Comparison of ENCODE assay signal across 22 cellular contexts in genomic region chr2:30645745-30646119, GRCh38.
"Had no signal": no experiment of that assay in that cellular context is flagged by ENCODE, and none has a peak within 500 bp of the region (broad histone marks: within the 10 kb centered on the region; RNA-seq: fewer than 3 reads in every experiment).

No MANE protein-coding gene starts in this region.

- H3K4me1 Mint-ChIP-seq: activated CD4-positive, alpha-beta T cell treated with anti-CD3 and anti-CD28 coated beads for 36 hours; central memory CD8-positive, alpha-beta T cell had no signal

- H3K4me3 ChIP-seq: esophagus muscularis mucosa, heart right ventricle, lower lobe of right lung, tibial nerve had no signal

- H3K9me3 ChIP-seq: esophagus muscularis mucosa, heart right ventricle, lower lobe of right lung, tibial nerve had no signal

- ATAC-seq: activated CD4-positive, alpha-beta T cell treated with anti-CD3 and anti-CD28 coated beads for 36 hours; activated T-cell treated with anti-CD3 and anti-CD28 coated beads, Interleukin-2, amount 50 U/mL, for 72 hours; foreskin keratinocyte; heart right ventricle; left lobe of liver; lower lobe of right lung; right cardiac atrium had no signal

- DNase-seq: activated CD4-positive, alpha-beta T cell treated with anti-CD3 and anti-CD28 coated beads for 36 hours; activated CD4-positive, CD25-positive, alpha-beta regulatory T cell; activated naive CD4-positive, alpha-beta T cell; activated T-cell treated with anti-CD3 and anti-CD28 coated beads for 4 hours; activated T-cell treated with anti-CD3 and anti-CD28 coated beads, Interleukin-2, amount 50 U/mL, for 72 hours; anterior cingulate cortex; endodermal cell; foreskin keratinocyte; heart right ventricle; lower lobe of right lung; right cardiac atrium; stimulated activated CD4-positive, alpha-beta T cell treated with anti-CD3 and anti-CD28 coated beads, Interleukin-2, amount 100 ng/mL, for 48 hours; stimulated activated naive CD4-positive, alpha-beta T cell treated with Interleukin-2 at 50 U/mL for 16 hours had no signal

- H3K9me3 Mint-ChIP-seq: activated T-cell treated with anti-CD3 and anti-CD28 coated beads, Interleukin-2, amount 50 U/mL, for 72 hours; central memory CD8-positive, alpha-beta T cell; dendritic cell treated with granulocyte-macrophage colony-stimulating factor and Interleukin-4, amounts not matched to agents 40 ng/mL and 50 ng/mL, for 4 days; endodermal cell; nephron; T-helper 2 cell treated with Interferon-gamma antibody and Interleukin-4, amounts not matched to agents 5 μg/mL and 100 μg/mL, for 36 hours had no signal

- H3K27me3 ChIP-seq: esophagus muscularis mucosa, foreskin keratinocyte, heart right ventricle, tibial nerve had no signal

- H3K27ac ChIP-seq: esophagus muscularis mucosa, foreskin keratinocyte, heart right ventricle, lower lobe of right lung, parathyroid adenoma, tibial nerve had no signal

- H3K27me3 Mint-ChIP-seq: activated CD4-positive, alpha-beta T cell treated with anti-CD3 and anti-CD28 coated beads for 36 hours; activated naive CD8-positive, alpha-beta T cell; central memory CD8-positive, alpha-beta T cell; dendritic cell treated with granulocyte-macrophage colony-stimulating factor and Interleukin-4, amounts not matched to agents 40 ng/mL and 50 ng/mL, for 4 days had no signal

- H3K4me1 ChIP-seq: foreskin keratinocyte, lower lobe of right lung, parathyroid adenoma, tibial nerve had no signal

- H3K4me3 Mint-ChIP-seq: activated CD4-positive, alpha-beta T cell treated with anti-CD3 and anti-CD28 coated beads for 36 hours; activated naive CD8-positive, alpha-beta T cell; activated T-cell treated with anti-CD3 and anti-CD28 coated beads, Interleukin-2, amount 50 U/mL, for 72 hours; central memory CD8-positive, alpha-beta T cell; dendritic cell treated with granulocyte-macrophage colony-stimulating factor and Interleukin-4, amounts not matched to agents 40 ng/mL and 50 ng/mL, for 4 days; endodermal cell; nephron; T-helper 2 cell treated with Interferon-gamma antibody and Interleukin-4, amounts not matched to agents 5 μg/mL and 100 μg/mL, for 36 hours had no signal

- H3K27ac Mint-ChIP-seq: activated CD4-positive, alpha-beta T cell treated with anti-CD3 and anti-CD28 coated beads for 36 hours; activated naive CD8-positive, alpha-beta T cell; activated T-cell treated with anti-CD3 and anti-CD28 coated beads, Interleukin-2, amount 50 U/mL, for 72 hours; dendritic cell treated with granulocyte-macrophage colony-stimulating factor and Interleukin-4, amounts not matched to agents 40 ng/mL and 50 ng/mL, for 4 days; endodermal cell; nephron; T-helper 2 cell treated with Interferon-gamma antibody and Interleukin-4, amounts not matched to agents 5 μg/mL and 100 μg/mL, for 36 hours had no signal

- H3K36me3 ChIP-seq: tibial nerve had no signal
